In the genomic region with DNA sequence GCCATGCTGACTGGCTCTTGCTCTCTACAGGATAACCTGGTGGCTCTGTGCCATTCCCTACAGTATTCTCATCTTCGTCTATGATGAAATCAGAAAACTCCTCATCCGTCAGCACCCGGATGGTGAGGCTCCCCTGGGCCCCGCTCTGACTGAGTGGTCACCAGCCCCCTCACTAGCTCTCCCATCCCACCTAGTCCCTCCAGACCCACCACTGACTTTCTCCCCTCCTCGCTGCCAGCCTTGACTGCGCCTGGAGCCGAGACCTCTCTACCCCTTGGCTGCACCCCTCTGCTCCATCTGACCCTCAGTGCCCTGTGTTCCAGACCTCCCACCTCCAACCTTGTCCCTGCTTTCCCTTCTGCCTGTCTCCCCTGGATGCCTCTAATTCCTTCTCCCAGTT, we compare ENCODE assay signal across 1 cellular context.
TF ChIP-seq lines count a peak whose summit lies in the region.

No MANE protein-coding gene starts in this region.

TF ChIP-seq in IMR-90, 13 proteins besides CTCF, POLR2A, EP300 and RAD21:
- TF ChIP-seq RFX5 (IDR thresholded peaks at IDR 0.05; ENCODE audit: low read depth, low read length) (no peak), SMC3 (IDR thresholded peaks at IDR 0.05; ENCODE audit: low read depth, low read length) (no peak), FOS (IDR thresholded peaks at IDR 0.05; ENCODE audit: low read depth, low read length) (no peak), CHD1 (IDR thresholded peaks at IDR 0.05; ENCODE audit: low read depth, low read length) (no peak), BHLHE40 (IDR thresholded peaks at IDR 0.05; ENCODE audit: low read depth, low read length) (no peak), MXI1 (IDR thresholded peaks at IDR 0.05; ENCODE audit: borderline replicate concordance, low read depth, low read length) (no peak), MAZ (IDR thresholded peaks at IDR 0.05; ENCODE audit: borderline replicate concordance, low read depth, low read length) (no peak)
- TF ChIP-seq, protein P1, sequence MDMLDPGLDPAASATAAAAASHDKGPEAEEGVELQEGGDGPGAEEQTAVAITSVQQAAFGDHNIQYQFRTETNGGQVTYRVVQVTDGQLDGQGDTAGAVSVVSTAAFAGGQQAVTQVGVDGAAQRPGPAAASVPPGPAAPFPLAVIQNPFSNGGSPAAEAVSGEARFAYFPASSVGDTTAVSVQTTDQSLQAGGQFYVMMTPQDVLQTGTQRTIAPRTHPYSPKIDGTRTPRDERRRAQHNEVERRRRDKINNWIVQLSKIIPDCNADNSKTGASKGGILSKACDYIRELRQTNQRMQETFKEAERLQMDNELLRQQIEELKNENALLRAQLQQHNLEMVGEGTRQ (IDR thresholded peaks at IDR 0.05; ENCODE audit: low read depth, low read length) = no peak
TF ChIP-seq in IMR-90: peak in this region for 0.
